13 cellular contexts compared by ENCODE assay signal in genomic region chr3:140467104-140467577, GRCh38.
DNase-seq lines count a peak whose midpoint lies in the region; ATAC-seq and TF ChIP-seq lines count a peak whose summit lies in the region.
"Had no signal": no experiment of that assay in that cellular context is flagged by ENCODE, and none has a peak within 500 bp of the region (broad histone marks: within the 10 kb centered on the region; RNA-seq: fewer than 3 reads in every experiment).

No MANE protein-coding gene starts in this region.

- peak overlapping the region; percentile 43 for H3K27ac ChIP-seq in osteoblast (ENCODE audit: low read depth, low read length)
- H3K27ac ChIP-seq: suprapubic skin had no signal

- no peak for TF ChIP-seq CTCF in osteoblast (IDR thresholded peaks at IDR 0.05; ENCODE audit: extremely low read depth, low read depth, low read length)

- H3K9me3 ChIP-seq in osteoblast (ENCODE audit: low read depth, low read length), result no peaks in the 10 kb centered on the region
- H3K9me3 ChIP-seq: gastrocnemius medialis, suprapubic skin had no signal

- no peaks in the 10 kb centered on the region for H4K20me1 ChIP-seq in osteoblast (ENCODE audit: insufficient read depth, low read length)

- no peak overlapping the region for H3K4me3 ChIP-seq in osteoblast (ENCODE audit: insufficient read depth, low read length)
- H3K4me3 ChIP-seq: gastrocnemius medialis, GM23338, suprapubic skin had no signal

- no peaks in the 10 kb centered on the region for H3K36me3 ChIP-seq in osteoblast (ENCODE audit: insufficient read depth, low read length)
- H3K36me3 ChIP-seq: gastrocnemius medialis, suprapubic skin had no signal

- H3K4me2 ChIP-seq in osteoblast (ENCODE audit: insufficient read depth, low read length), result no peak overlapping the region
- H3K4me2 ChIP-seq: GM23338 had no signal

- no peak overlapping the region for H2AFZ ChIP-seq in osteoblast (ENCODE audit: low read length)
- H2AFZ ChIP-seq: GM23338 had no signal

- H3K27me3 ChIP-seq in osteoblast (ENCODE audit: insufficient read depth, low read length), result peaks cover 3% of the 10 kb centered on the region
- H3K27me3 ChIP-seq: gastrocnemius medialis, suprapubic skin had no signal

- H3K4me1 ChIP-seq in osteoblast (ENCODE audit: insufficient read depth, low read length), result peaks cover 32% of the 10 kb centered on the region
- H3K4me1 ChIP-seq: gastrocnemius medialis, suprapubic skin had no signal

- DNase-seq in ELR (ENCODE audit: low read depth) (peak; percentile 0), M059J (ENCODE audit: low read depth) (peak; percentile 94), osteoblast (ENCODE audit: insufficient read length, low spot score, missing footprints) (no peak), NCI-H2227 treated with DMSO at 0.1 percent for 48 hours (lab: John Stamatoyannopoulos, UW) (no peak)
- DNase-seq: DMS79 treated with DMSO at 0.1 percent for 48 hours, gastrocnemius medialis, NCI-H187 treated with DMSO at 0.1 percent for 48 hours had no signal

- ATAC-seq in esophagus mucosa (peak; percentile 88), HG03095 (IDR thresholded peaks at IDR 0.05; ENCODE audit: unreplicated experiment) (no peak), HG03159 (IDR thresholded peaks at IDR 0.05; ENCODE audit: unreplicated experiment) (no peak), HG02884 (IDR thresholded peaks at IDR 0.05; ENCODE audit: unreplicated experiment) (no peak)
- ATAC-seq: GM23338 had no signal

- H3K79me2 ChIP-seq in osteoblast (ENCODE audit: insufficient read depth, low read length), result no peaks in the 10 kb centered on the region

Comparison
In these comparisons a context has a peak if more than half of its experiments do, and no peak if none do; other contexts are left out.
1. DNase-seq: peak in ELR (single experiment) and M059J (single experiment); none in osteoblast (single experiment) and NCI-H2227 treated with DMSO at 0.1 percent for 48 hours (single experiment).